Comparison of ENCODE assay signal across 21 cellular contexts in genomic region chr10:116109481-116109880, GRCh38.
DNase-seq lines count a peak whose midpoint lies in the region; ATAC-seq and TF ChIP-seq lines count a peak whose summit lies in the region.
"Had no signal": no experiment of that assay in that cellular context is flagged by ENCODE, and none has a peak within 500 bp of the region (broad histone marks: within the 10 kb centered on the region; RNA-seq: fewer than 3 reads in every experiment).

No MANE protein-coding gene starts in this region.

- H3K9me3 Mint-ChIP-seq in activated CD8-positive, alpha-beta memory T cell treated with anti-CD3 and anti-CD28 coated beads, Interleukin-2, amount 10 ng/mL, durations not matched to agents 7 days and 5 days (ENCODE audit: low read depth), result no peaks in the 10 kb centered on the region
- H3K9me3 Mint-ChIP-seq in neural crest cell, result peaks cover 4% of the 10 kb centered on the region
- H3K9me3 Mint-ChIP-seq: CD8-positive, alpha-beta T cell; HFFc6 had no signal

- no peaks in the 10 kb centered on the region for H3K27me3 Mint-ChIP-seq in activated CD8-positive, alpha-beta memory T cell treated with anti-CD3 and anti-CD28 coated beads, Interleukin-2, amount 10 ng/mL, durations not matched to agents 7 days and 5 days
- no peaks in the 10 kb centered on the region for H3K27me3 Mint-ChIP-seq in neural crest cell (ENCODE audit: low read depth)
- H3K27me3 Mint-ChIP-seq: B cell; CD4-positive, CD25-positive, alpha-beta regulatory T cell had no signal

- TF ChIP-seq CTCF in neural crest cell (conservative IDR thresholded peaks at IDR 0.05) (no peak), upper lobe of right lung (IDR thresholded peaks at IDR 0.05) (no peak)

- no peak overlapping the region for H3K4me3 Mint-ChIP-seq in activated CD8-positive, alpha-beta memory T cell treated with anti-CD3 and anti-CD28 coated beads, Interleukin-2, amount 10 ng/mL, durations not matched to agents 7 days and 5 days
- no peak overlapping the region for H3K4me3 Mint-ChIP-seq in neural crest cell
- H3K4me3 Mint-ChIP-seq: B cell; CD4-positive, CD25-positive, alpha-beta regulatory T cell; CD8-positive, alpha-beta T cell; GM23338; HFFc6 had no signal

- no peaks in the 10 kb centered on the region for H3K36me3 ChIP-seq in upper lobe of right lung
- H3K36me3 ChIP-seq: BLaER1, HAP-1 had no signal

- no peaks in the 10 kb centered on the region for H3K4me1 ChIP-seq in upper lobe of right lung
- H3K4me1 ChIP-seq: BLaER1, HAP-1 had no signal

- CTCF ChIA-PET in activated CD8-positive, alpha-beta memory T cell treated with anti-CD3 and anti-CD28 coated beads, Interleukin-2, amount 10 ng/mL, durations not matched to agents 7 days and 5 days (lab: Charles Lee), result no interaction called here

- intact Hi-C loops in upper lobe of right lung (cut with DNase I), result no loop called here

- H3K36me3 Mint-ChIP-seq in activated CD8-positive, alpha-beta memory T cell treated with anti-CD3 and anti-CD28 coated beads, Interleukin-2, amount 10 ng/mL, durations not matched to agents 7 days and 5 days, result no peaks in the 10 kb centered on the region
- H3K36me3 Mint-ChIP-seq in neural crest cell (ENCODE audit: low read depth), result peaks cover 18% of the 10 kb centered on the region
- H3K36me3 Mint-ChIP-seq: CD4-positive, CD25-positive, alpha-beta regulatory T cell; CD8-positive, alpha-beta T cell had no signal

- no peak overlapping the region for H3K27ac Mint-ChIP-seq in activated CD8-positive, alpha-beta memory T cell treated with anti-CD3 and anti-CD28 coated beads, Interleukin-2, amount 10 ng/mL, durations not matched to agents 7 days and 5 days
- peak overlapping the region; percentile 27 for H3K27ac Mint-ChIP-seq in neural crest cell (ENCODE audit: unreplicated experiment)
- H3K27ac Mint-ChIP-seq: B cell; CD4-positive, CD25-positive, alpha-beta regulatory T cell; CD8-positive, alpha-beta T cell; GM23338; HFFc6 had no signal

- H3K4me3 ChIP-seq in upper lobe of right lung, result no peak overlapping the region
- H3K4me3 ChIP-seq: BLaER1, GM12878, GM23338, HAP-1 had no signal

- no peak for ATAC-seq in activated CD8-positive, alpha-beta memory T cell treated with anti-CD3 and anti-CD28 coated beads, Interleukin-2, amount 10 ng/mL, durations not matched to agents 7 days and 5 days
- ATAC-seq in upper lobe of right lung, result no peak
- ATAC-seq: CD8-positive, alpha-beta T cell; GM12878; GM23338 had no signal

- H3K27me3 ChIP-seq in upper lobe of right lung, result no peaks in the 10 kb centered on the region
- H3K27me3 ChIP-seq: BLaER1 had no signal

- peak; percentile 17 for DNase-seq in activated CD8-positive, alpha-beta memory T cell treated with anti-CD3 and anti-CD28 coated beads for 24 hours
- no peak for DNase-seq in activated CD8-positive, alpha-beta memory T cell treated with anti-CD3 and anti-CD28 coated beads, Interleukin-2, amount 10 ng/mL, durations not matched to agents 7 days and 5 days
- DNase-seq in islet precursor cell, result peak; percentile 45
- DNase-seq in neural crest cell (ENCODE audit: low read depth, low spot score), result no peak
- DNase-seq in ureter (ENCODE audit: low spot score), result peak; percentile 34
- DNase-seq in hepatic stellate cell (ENCODE audit: low spot score), result no peak
- DNase-seq in upper lobe of right lung, result no peak
- DNase-seq in HT-29 (ENCODE audit: low spot score), result no peak
- DNase-seq: Caco-2; CD4-positive, CD25-positive, alpha-beta regulatory T cell; CD8-positive, alpha-beta T cell; DMS153; DND-41; HFFc6 had no signal

- H3K9me3 ChIP-seq in upper lobe of right lung, result no peaks in the 10 kb centered on the region
- H3K9me3 ChIP-seq: BLaER1, Caco-2, HAP-1 had no signal

- H3K27ac ChIP-seq in upper lobe of right lung, result no peak overlapping the region
- H3K27ac ChIP-seq: 22Rv1, BLaER1, C4-2B had no signal

- H3K4me1 Mint-ChIP-seq in activated CD8-positive, alpha-beta memory T cell treated with anti-CD3 and anti-CD28 coated beads, Interleukin-2, amount 10 ng/mL, durations not matched to agents 7 days and 5 days, result no peaks in the 10 kb centered on the region
- H3K4me1 Mint-ChIP-seq in neural crest cell, result peaks cover 15% of the 10 kb centered on the region
- H3K4me1 Mint-ChIP-seq: B cell; CD4-positive, CD25-positive, alpha-beta regulatory T cell had no signal

Comparison
In these comparisons a context has a peak if more than half of its experiments do, and no peak if none do; other contexts are left out.
1. DNase-seq: peak in activated CD8-positive, alpha-beta memory T cell treated with anti-CD3 and anti-CD28 coated beads for 24 hours (single experiment), islet precursor cell (single experiment) and ureter (single experiment); none in activated CD8-positive, alpha-beta memory T cell treated with anti-CD3 and anti-CD28 coated beads, Interleukin-2, amount 10 ng/mL, durations not matched to agents 7 days and 5 days (single experiment), neural crest cell (single experiment), hepatic stellate cell (single experiment), upper lobe of right lung (single experiment) and HT-29 (single experiment).